Comparison of ENCODE assay signal across 8 cellular contexts in the genomic region with DNA sequence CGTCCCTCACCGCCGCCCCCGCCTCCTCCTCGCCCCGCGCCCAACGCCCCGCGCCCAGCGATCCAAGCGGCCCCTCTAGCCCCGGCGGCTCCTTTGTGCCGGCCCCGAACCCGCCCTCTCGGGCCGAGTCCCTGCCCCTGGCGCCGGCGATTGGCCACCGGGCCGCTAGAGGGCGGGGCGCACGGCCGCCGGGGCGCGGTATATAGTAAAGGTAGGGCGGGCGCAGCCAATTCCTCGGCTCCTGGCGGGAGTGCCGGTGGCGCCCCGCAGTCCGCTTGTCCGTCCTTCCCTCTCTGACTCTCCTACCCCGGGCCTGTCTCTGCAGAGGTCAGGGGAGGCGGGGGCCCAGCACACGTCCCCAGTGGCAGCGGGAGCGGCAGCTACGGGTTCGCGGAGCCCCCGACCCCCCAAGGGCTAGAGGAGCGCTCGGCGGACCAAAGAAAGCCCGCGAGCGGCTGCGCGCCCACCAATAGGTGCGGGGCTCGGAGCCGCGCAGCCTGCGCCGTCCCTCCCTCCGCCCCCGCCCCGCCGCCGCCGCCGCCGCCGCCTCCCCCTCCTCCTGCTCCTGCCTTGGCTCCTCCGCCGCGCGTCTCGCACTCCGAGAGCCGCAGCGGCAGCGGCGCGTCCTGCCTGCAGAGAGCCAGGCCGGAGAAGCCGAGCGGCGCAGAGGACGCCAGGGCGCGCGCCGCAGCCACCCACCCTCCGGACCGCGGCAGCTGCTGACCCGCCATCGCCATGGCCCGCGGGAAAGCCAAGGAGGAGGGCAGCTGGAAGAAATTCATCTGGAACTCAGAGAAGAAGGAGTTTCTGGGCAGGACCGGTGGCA. TPM values are rescaled to one million over a fixed set of nuclear protein-coding genes. Genes with fewer than 3 reads are reported as not detected.
DNase-seq lines count a peak whose midpoint lies in the region; ATAC-seq, FAIRE-seq and TF ChIP-seq lines count a peak whose summit lies in the region.

A gene (plus strand): TSS at position 596 of the 826 bp plus-strand sequence. CDS start 140 bp downstream, at position 736.

- H3K27me3 ChIP-seq in bronchial epithelial cell (ENCODE audit: control insufficient read depth, insufficient read depth, low read length): no peaks in the 10 kb centered on the region

- POLR2A ChIA-PET in WTC11 (lab: Charles Lee): interaction anchor here (0.6 to 1.6 kb wide), 4 partner anchors 242 to 503 kb away, joined by 3 read pairs; no protein-coding TSS in a partner anchor

- peak; percentile 83 for ATAC-seq in GM18873 (IDR thresholded peaks at IDR 0.05; ENCODE audit: low FRiP score, unreplicated experiment)
- ATAC-seq in HG03108 (IDR thresholded peaks at IDR 0.05; ENCODE audit: unreplicated experiment): peak; percentile 79
- peak; percentile 87 for ATAC-seq in WTC11

- peak within 1 kb of the TSS; percentile 89 for H3K4me3 Mint-ChIP-seq in WTC11

- FAIRE-seq in bronchial epithelial cell (lab: Jason Lieb, UNC): no peak

- H3K27me3 Mint-ChIP-seq in WTC11 (ENCODE audit: low read depth): no peaks in the 10 kb centered on the region; the same call in none of the 2 replicates

- no peaks in the 10 kb centered on the region for H3K36me3 Mint-ChIP-seq in WTC11

- H3K4me1 Mint-ChIP-seq in WTC11: peaks cover 44% of the 10 kb centered on the region

- no peaks in the 10 kb centered on the region for H3K36me3 ChIP-seq in bronchial epithelial cell (ENCODE audit: control insufficient read depth, insufficient read depth, low read length)

- CTCF ChIA-PET in WTC11 (lab: Charles Lee): interaction anchor here (0.8 to 2.1 kb wide), 3 partner anchors 10 to 503 kb away, joined by 3 to 10 read pairs (median 5); no protein-coding TSS in a partner anchor

- peak; percentile 94 for DNase-seq in AG08396 (ENCODE audit: low spot score)
- peak; percentile 94 for DNase-seq in NCI-H2196 (lab: John Stamatoyannopoulos, UW; ENCODE audit: unreplicated experiment)
- peak; percentile 93 for DNase-seq in WTC11 (ENCODE audit: low spot score)
- peak; percentile 69 for DNase-seq in bronchial epithelial cell (ENCODE audit: low read depth)
- DNase-seq in inferior parietal cortex (ENCODE audit: extremely low spot score): peak; percentile 89
- peak; percentile 65 to 79 for DNase-seq in stimulated activated CD4-positive, alpha-beta T cell treated with anti-CD3 and anti-CD28 coated beads, Interleukin-12 subunit alpha, Interleukin-12 subunit beta, amount 100 ng/mL, for 24 hours (ENCODE audit: low read depth in 2 of 2)

- no peaks in the 10 kb centered on the region for H3K9me3 Mint-ChIP-seq in WTC11

- H3K4me3 ChIP-seq in bronchial epithelial cell (ENCODE audit: low read depth, low read length): peak within 1 kb of the TSS; percentile 73

- H3K27ac Mint-ChIP-seq in WTC11: peak within 1 kb of the TSS; percentile 82

- TF ChIP-seq CTCF in WTC11 (IDR thresholded peaks at IDR 0.05): peak; percentile 59
- TF ChIP-seq CTCF in bronchial epithelial cell (IDR thresholded peaks at IDR 0.05; ENCODE audit: insufficient read depth, low read length, severe bottlenecking): peak; percentile 32

TF ChIP-seq in WTC11, 78 proteins besides CTCF, POLR2A, EP300 and RAD21 (continues in another document):
- TF ChIP-seq, protein P1, sequence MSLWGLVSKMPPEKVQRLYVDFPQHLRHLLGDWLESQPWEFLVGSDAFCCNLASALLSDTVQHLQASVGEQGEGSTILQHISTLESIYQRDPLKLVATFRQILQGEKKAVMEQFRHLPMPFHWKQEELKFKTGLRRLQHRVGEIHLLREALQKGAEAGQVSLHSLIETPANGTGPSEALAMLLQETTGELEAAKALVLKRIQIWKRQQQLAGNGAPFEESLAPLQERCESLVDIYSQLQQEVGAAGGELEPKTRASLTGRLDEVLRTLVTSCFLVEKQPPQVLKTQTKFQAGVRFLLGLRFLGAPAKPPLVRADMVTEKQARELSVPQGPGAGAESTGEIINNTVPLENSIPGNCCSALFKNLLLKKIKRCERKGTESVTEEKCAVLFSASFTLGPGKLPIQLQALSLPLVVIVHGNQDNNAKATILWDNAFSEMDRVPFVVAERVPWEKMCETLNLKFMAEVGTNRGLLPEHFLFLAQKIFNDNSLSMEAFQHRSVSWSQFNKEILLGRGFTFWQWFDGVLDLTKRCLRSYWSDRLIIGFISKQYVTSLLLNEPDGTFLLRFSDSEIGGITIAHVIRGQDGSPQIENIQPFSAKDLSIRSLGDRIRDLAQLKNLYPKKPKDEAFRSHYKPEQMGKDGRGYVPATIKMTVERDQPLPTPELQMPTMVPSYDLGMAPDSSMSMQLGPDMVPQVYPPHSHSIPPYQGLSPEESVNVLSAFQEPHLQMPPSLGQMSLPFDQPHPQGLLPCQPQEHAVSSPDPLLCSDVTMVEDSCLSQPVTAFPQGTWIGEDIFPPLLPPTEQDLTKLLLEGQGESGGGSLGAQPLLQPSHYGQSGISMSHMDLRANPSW (CRISPR knock-in tag; conservative IDR thresholded peaks at IDR 0.05; ENCODE audit: low read depth): no peak
- peak; percentile 50 for TF ChIP-seq NFYB (CRISPR knock-in tag; conservative IDR thresholded peaks at IDR 0.05; ENCODE audit: low read depth)
- TF ChIP-seq FOXP1 (CRISPR knock-in tag; IDR thresholded peaks at IDR 0.05; ENCODE audit: borderline replicate concordance): no peak; the same call in 1 of the 2 replicates
- TF ChIP-seq, protein P2, sequence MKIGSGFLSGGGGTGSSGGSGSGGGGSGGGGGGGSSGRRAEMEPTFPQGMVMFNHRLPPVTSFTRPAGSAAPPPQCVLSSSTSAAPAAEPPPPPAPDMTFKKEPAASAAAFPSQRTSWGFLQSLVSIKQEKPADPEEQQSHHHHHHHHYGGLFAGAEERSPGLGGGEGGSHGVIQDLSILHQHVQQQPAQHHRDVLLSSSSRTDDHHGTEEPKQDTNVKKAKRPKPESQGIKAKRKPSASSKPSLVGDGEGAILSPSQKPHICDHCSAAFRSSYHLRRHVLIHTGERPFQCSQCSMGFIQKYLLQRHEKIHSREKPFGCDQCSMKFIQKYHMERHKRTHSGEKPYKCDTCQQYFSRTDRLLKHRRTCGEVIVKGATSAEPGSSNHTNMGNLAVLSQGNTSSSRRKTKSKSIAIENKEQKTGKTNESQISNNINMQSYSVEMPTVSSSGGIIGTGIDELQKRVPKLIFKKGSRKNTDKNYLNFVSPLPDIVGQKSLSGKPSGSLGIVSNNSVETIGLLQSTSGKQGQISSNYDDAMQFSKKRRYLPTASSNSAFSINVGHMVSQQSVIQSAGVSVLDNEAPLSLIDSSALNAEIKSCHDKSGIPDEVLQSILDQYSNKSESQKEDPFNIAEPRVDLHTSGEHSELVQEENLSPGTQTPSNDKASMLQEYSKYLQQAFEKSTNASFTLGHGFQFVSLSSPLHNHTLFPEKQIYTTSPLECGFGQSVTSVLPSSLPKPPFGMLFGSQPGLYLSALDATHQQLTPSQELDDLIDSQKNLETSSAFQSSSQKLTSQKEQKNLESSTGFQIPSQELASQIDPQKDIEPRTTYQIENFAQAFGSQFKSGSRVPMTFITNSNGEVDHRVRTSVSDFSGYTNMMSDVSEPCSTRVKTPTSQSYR (CRISPR knock-in tag; IDR thresholded peaks at IDR 0.05): peak; percentile 9; the same call in 1 of the 2 replicates
- TF ChIP-seq ZNF138 (CRISPR knock-in tag; conservative IDR thresholded peaks at IDR 0.05): no peak
- no peak for TF ChIP-seq MXD4 (CRISPR knock-in tag; IDR thresholded peaks at IDR 0.05; ENCODE audit: borderline replicate concordance)
- no peak for TF ChIP-seq ELF4 (CRISPR knock-in tag; IDR thresholded peaks at IDR 0.05; ENCODE audit: low read depth)
- peak; percentile 26; the same call in 1 of the 2 replicates for TF ChIP-seq TP53 (CRISPR knock-in tag; IDR thresholded peaks at IDR 0.05)
- no peak for TF ChIP-seq PRRX2 (CRISPR knock-in tag; IDR thresholded peaks at IDR 0.05)
- TF ChIP-seq NR3C1 (CRISPR knock-in tag; conservative IDR thresholded peaks at IDR 0.05; ENCODE audit: low read depth): peak; percentile 34; the same call in 1 of the 2 replicates
- TF ChIP-seq, protein P3, sequence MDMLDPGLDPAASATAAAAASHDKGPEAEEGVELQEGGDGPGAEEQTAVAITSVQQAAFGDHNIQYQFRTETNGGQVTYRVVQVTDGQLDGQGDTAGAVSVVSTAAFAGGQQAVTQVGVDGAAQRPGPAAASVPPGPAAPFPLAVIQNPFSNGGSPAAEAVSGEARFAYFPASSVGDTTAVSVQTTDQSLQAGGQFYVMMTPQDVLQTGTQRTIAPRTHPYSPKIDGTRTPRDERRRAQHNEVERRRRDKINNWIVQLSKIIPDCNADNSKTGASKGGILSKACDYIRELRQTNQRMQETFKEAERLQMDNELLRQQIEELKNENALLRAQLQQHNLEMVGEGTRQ (CRISPR knock-in tag; IDR thresholded peaks at IDR 0.05): no peak
- peak; percentile 89 for TF ChIP-seq ZNF263 (CRISPR knock-in tag; IDR thresholded peaks at IDR 0.05; ENCODE audit: low read depth)
- 0 out of 2 replicates have a peak, but pooled peaks have one; percentile 27 for TF ChIP-seq ZNF232 (CRISPR knock-in tag; IDR thresholded peaks at IDR 0.05)

RNA-seq across cellular contexts. Expression of the gene that starts here (rescaled TPM):
- total RNA-seq in WTC11 (2021): 40.7 to 41.9 TPM (median 41.8 TPM) in 3 replicates
- total RNA-seq in bronchial epithelial cell: 49.0 and 79.4 TPM in 2 replicates

Comparison
In these comparisons a context has a peak if more than half of its experiments do, and no peak if none do; other contexts are left out.
1. Peak in every context shown above with its lines: DNase-seq, ATAC-seq and H3K4me3 ChIP-seq.